ENCODE assay signal across 8 cellular contexts in the genomic region with DNA sequence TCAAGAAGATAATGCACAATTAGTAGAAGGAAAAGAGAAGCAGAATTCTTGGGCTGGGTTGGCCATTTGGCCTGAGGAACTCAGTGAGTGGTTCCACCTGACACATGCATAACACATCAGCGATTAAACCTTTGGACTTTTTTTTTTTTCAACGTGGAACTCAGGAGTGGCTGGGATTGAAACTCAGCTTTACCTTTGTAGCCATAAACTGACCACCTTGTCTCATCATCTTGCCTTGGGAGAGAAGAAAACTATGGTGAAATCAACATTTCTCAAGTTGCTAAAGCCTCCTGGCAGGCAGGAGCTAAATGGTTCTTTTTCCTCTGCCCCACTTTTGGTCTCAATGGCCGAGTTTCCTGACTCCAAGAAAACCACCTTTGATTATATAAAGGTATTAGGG. TPM values are rescaled to one million over a fixed set of nuclear protein-coding genes. Genes with fewer than 3 reads are reported as not detected.
DNase-seq lines count a peak whose midpoint lies in the region; ATAC-seq and TF ChIP-seq lines count a peak whose summit lies in the region.

No MANE protein-coding gene starts in this region.

- ATAC-seq in naive B cell (ENCODE audit: low read depth in 2 of 2) (no peak), HG03139 (IDR thresholded peaks at IDR 0.05; ENCODE audit: unreplicated experiment) (no peak), GM19455 (IDR thresholded peaks at IDR 0.05; ENCODE audit: unreplicated experiment) (no peak)

- peaks cover 29 to 53% (median 48%) of the 10 kb centered on the region in 3 donors for H3K4me1 Mint-ChIP-seq in naive B cell

- no peaks in the 10 kb centered on the region for H3K36me3 ChIP-seq in duodenal mucosa (ENCODE audit: control insufficient read depth in 1 of 2, insufficient read depth in 2 of 2, low read length in 2 of 2)

- H3K4me3 Mint-ChIP-seq in naive B cell, result peak overlapping the region; percentile 71 to 91 (median 82)

- H3K4me1 ChIP-seq in duodenal mucosa (ENCODE audit: control insufficient read depth in 1 of 2, insufficient read depth in 2 of 2, low read length in 2 of 2), result peaks cover 17 to 25% of the 10 kb centered on the region in 2 donors

- peak overlapping the region; percentile 60 to 64 for H3K9ac ChIP-seq in duodenal mucosa (ENCODE audit: low read depth in 1 of 2, low read length in 2 of 2)

- peak overlapping the region; percentile 88 for H3K27ac ChIP-seq in duodenal mucosa (ENCODE audit: low read depth, low read length)

- H3K4me3 ChIP-seq in AG09309 (ENCODE audit: control insufficient read depth, low read depth, low read length), result peak overlapping the region; percentile 42
- H3K4me3 ChIP-seq in duodenal mucosa (ENCODE audit: low read depth in 1 of 2, low read length in 2 of 2), result peak overlapping the region; percentile 62 to 64

- H3K9me3 ChIP-seq in duodenal mucosa (ENCODE audit: control insufficient read depth in 1 of 2, low read length in 2 of 2), result no peaks in the 10 kb centered on the region

- H3K27me3 Mint-ChIP-seq in naive B cell, result no peaks in the 10 kb centered on the region

- H3K27me3 ChIP-seq in duodenal mucosa (ENCODE audit: control insufficient read depth in 1 of 2, insufficient read depth in 2 of 2, low read length in 2 of 2), result no peaks in the 10 kb centered on the region

- no peak for DNase-seq in AG09309 (ENCODE audit: low read depth)
- DNase-seq in LoVo (ENCODE audit: low spot score), result peak; percentile 51
- no peak for DNase-seq in naive B cell
- no peak for DNase-seq in inferior parietal cortex (ENCODE audit: extremely low spot score)
- DNase-seq in activated gamma-delta T cell treated with Interleukin-2 at 50 U/mL for 16 hours, result no peak

- no peaks in the 10 kb centered on the region for H3K36me3 Mint-ChIP-seq in naive B cell

- peak overlapping the region; percentile 39 to 87 (median 66) for H3K27ac Mint-ChIP-seq in naive B cell

- no peak for TF ChIP-seq CTCF in AG09309 (IDR thresholded peaks at IDR 0.05; ENCODE audit: control insufficient read depth, insufficient read depth, low read depth, low read length, missing control alignments)

- no peaks in the 10 kb centered on the region for H3K9me3 Mint-ChIP-seq in naive B cell

RNA-seq across cellular contexts. Expression of a gene that starts 16.3 kb away (rescaled TPM):
- polyA plus RNA-seq in naive B cell (ENCODE audit: low read depth in 6 of 6), result 1 to 10 TPM in 1 of 6 donors, under 1 TPM in 3, not detected in 2; 0.51 to 1.4 (median 0.84) TPM
